Comparison of ENCODE assay signal across 23 cellular contexts in genomic region chr6:21317634-21318033, GRCh38.
DNase-seq lines count a peak whose midpoint lies in the region; ATAC-seq, FAIRE-seq and TF ChIP-seq lines count a peak whose summit lies in the region.
"Had no signal": no experiment of that assay in that cellular context is flagged by ENCODE, and none has a peak within 500 bp of the region (broad histone marks: within the 10 kb centered on the region; RNA-seq: fewer than 3 reads in every experiment).

No MANE protein-coding gene starts in this region.

- 30% methylated on average over 12 of the region's 12 CpGs for WGBS in HepG2 (ENCODE audit: low lambda C conversion rate)
- WGBS in right lobe of liver (ENCODE audit: insufficient coverage, low coverage, low lambda C conversion rate, missing lambda C conversion rate): 38% methylated on average over 11 of the region's 12 CpGs

- H3K4me3 Mint-ChIP-seq in endothelial cell (ENCODE audit: unreplicated experiment): no peak overlapping the region
- H3K4me3 Mint-ChIP-seq: CD4-positive, CD25-positive, alpha-beta regulatory T cell; IgD-negative memory B cell had no signal

- intact Hi-C loops in HepG2 (cut with micrococcal nuclease; ENCODE audit: unreplicated experiment) (no loop called here), right lobe of liver (cut with DNase I) (no loop called here), kidney (cut with DNase I) (no loop called here)

- H3K79me2 ChIP-seq in HepG2 (ENCODE audit: insufficient read depth, low read length): no peaks in the 10 kb centered on the region
- H3K79me2 ChIP-seq in parathyroid adenoma: no peaks in the 10 kb centered on the region

- H3K27me3 ChIP-seq in HepG2 (ENCODE audit: control insufficient read depth in 1 of 2, insufficient read depth in 2 of 2, low read length in 2 of 2) (peaks cover 0 to 5% of the 10 kb centered on the region in 2 experiments; a peak in 3 of 5 replicates), right lobe of liver (no peaks in the 10 kb centered on the region), parathyroid adenoma (ENCODE audit: control insufficient read depth, insufficient read depth, low read length) (no peaks in the 10 kb centered on the region)
- H3K27me3 ChIP-seq: BLaER1, SJSA1 had no signal

- TF ChIP-seq CTCF in HepG2 (CRISPR knock-in tag; IDR thresholded peaks at IDR 0.05): no peak
- no peak for TF ChIP-seq CTCF in right lobe of liver (IDR thresholded peaks at IDR 0.05)
- no peak for TF ChIP-seq CTCF in kidney (IDR thresholded peaks at IDR 0.05; ENCODE audit: borderline replicate concordance, extremely low read depth, insufficient read depth)
- no peak for TF ChIP-seq CTCF in parathyroid adenoma (IDR thresholded peaks at IDR 0.05)
- no peak for TF ChIP-seq CTCF in endothelial cell (IDR thresholded peaks at IDR 0.05; ENCODE audit: unreplicated experiment)

- TF ChIP-seq EP300 in HepG2 (IDR thresholded peaks at IDR 0.05; ENCODE audit: low read depth in 2 of 2, low read length in 2 of 2) (no peak), HepG2 (CRISPR knock-in tag; IDR thresholded peaks at IDR 0.05; ENCODE audit: borderline replicate concordance) (no peak)

- H3K27ac ChIP-seq in HepG2 (ENCODE audit: extremely low read length, insufficient read depth, low read length) (no peak overlapping the region), right lobe of liver (no peak overlapping the region), kidney (ENCODE audit: low read depth in 2 of 2, low read length in 2 of 2) (no peak overlapping the region), parathyroid adenoma (no peak overlapping the region)
- H3K27ac ChIP-seq: BLaER1, KMS-11, SJSA1 had no signal

- no peaks in the 10 kb centered on the region for H3K9me3 Mint-ChIP-seq in endothelial cell (ENCODE audit: unreplicated experiment)

- peaks cover under 1% of the 10 kb centered on the region for H3K27me3 Mint-ChIP-seq in endothelial cell (ENCODE audit: unreplicated experiment)
- H3K27me3 Mint-ChIP-seq: IgD-negative memory B cell had no signal

- CTCF ChIA-PET in HepG2 (lab: Yijun Ruan, JAX; ENCODE audit: low intra/inter-chr PET ratio, low total read pairs): no interaction called here

- TF ChIP-seq POLR2A in HepG2 (IDR thresholded peaks at IDR 0.05; ENCODE audit: insufficient read depth in 1 of 2, low read depth in 2 of 2, low read length in 2 of 2) (no peak), right lobe of liver (IDR thresholded peaks at IDR 0.05) (no peak)

- no peak overlapping the region for H3K27ac Mint-ChIP-seq in endothelial cell (ENCODE audit: unreplicated experiment)
- H3K27ac Mint-ChIP-seq: CD4-positive, CD25-positive, alpha-beta regulatory T cell; IgD-negative memory B cell had no signal

- H2AFZ ChIP-seq in HepG2 (ENCODE audit: low read length) (no peak overlapping the region), parathyroid adenoma (peak overlapping the region; percentile 38)

- H3K4me1 Mint-ChIP-seq in endothelial cell (ENCODE audit: unreplicated experiment): no peaks in the 10 kb centered on the region
- H3K4me1 Mint-ChIP-seq: CD4-positive, CD25-positive, alpha-beta regulatory T cell; IgD-negative memory B cell had no signal

- ATAC-seq in HepG2 (peak; percentile 64), right lobe of liver (no peak), GM18907 (IDR thresholded peaks at IDR 0.05; ENCODE audit: unreplicated experiment) (no peak)

- H3K36me3 Mint-ChIP-seq in endothelial cell (ENCODE audit: low read depth, unreplicated experiment): no peaks in the 10 kb centered on the region
- H3K36me3 Mint-ChIP-seq: CD4-positive, CD25-positive, alpha-beta regulatory T cell had no signal

- H3K4me3 ChIP-seq in HepG2 (replicated peaks in 1 of 3; ENCODE audit: insufficient read depth in 1 of 3, low read depth in 2 of 3, low read length in 3 of 3) (no peak overlapping the region; a peak in 1 of 6 replicates), right lobe of liver (no peak overlapping the region), kidney (ENCODE audit: low read length in 2 of 2) (peak overlapping the region; percentile 33 to 36), parathyroid adenoma (ENCODE audit: low read depth, low read length) (no peak overlapping the region)
- H3K4me3 ChIP-seq: BLaER1, HAP-1, SJSA1 had no signal

- FAIRE-seq in HepG2 (lab: Jason Lieb, UNC) (no peak), kidney (lab: Jason Lieb, UNC) (no peak)
- FAIRE-seq: GM18507 had no signal

- H3K9me3 ChIP-seq in HepG2 (ENCODE audit: low read length) (no peaks in the 10 kb centered on the region), right lobe of liver (no peaks in the 10 kb centered on the region), kidney (ENCODE audit: control insufficient read depth in 1 of 2, low read length in 2 of 2) (no peaks in the 10 kb centered on the region), parathyroid adenoma (ENCODE audit: control insufficient read depth, low read length) (no peaks in the 10 kb centered on the region)
- H3K9me3 ChIP-seq: SJSA1 had no signal

- POLR2A ChIA-PET in HepG2 (lab: Yijun Ruan, JAX): no interaction called here

- H3K4me1 ChIP-seq in HepG2 (ENCODE audit: insufficient read depth, low read length) (peaks cover 14% of the 10 kb centered on the region), right lobe of liver (no peaks in the 10 kb centered on the region), kidney (ENCODE audit: control insufficient read depth in 1 of 2, insufficient read depth in 1 of 2, low read depth in 1 of 2, low read length in 2 of 2) (no peaks in the 10 kb centered on the region), parathyroid adenoma (peaks cover 3% of the 10 kb centered on the region)
- H3K4me1 ChIP-seq: BLaER1, HAP-1, SJSA1 had no signal

- H3K9ac ChIP-seq in HepG2 (ENCODE audit: insufficient read depth, low read depth, low read length) (no peak overlapping the region), kidney (ENCODE audit: low read length in 2 of 2) (no peak overlapping the region), parathyroid adenoma (no peak overlapping the region)
- H3K9ac ChIP-seq: BLaER1, KMS-11 had no signal

- H3K36me3 ChIP-seq in HepG2 (replicated peaks in 1 of 2; ENCODE audit: control insufficient read depth in 1 of 2, insufficient read depth in 2 of 2, low read length in 2 of 2): no peaks in the 10 kb centered on the region
- H3K36me3 ChIP-seq in right lobe of liver: no peaks in the 10 kb centered on the region
- H3K36me3 ChIP-seq in kidney (ENCODE audit: control insufficient read depth in 1 of 2, insufficient read depth in 2 of 2, low read length in 2 of 2): no peaks in the 10 kb centered on the region
- H3K36me3 ChIP-seq in parathyroid adenoma (ENCODE audit: control insufficient read depth, insufficient read depth, low read length): no peaks in the 10 kb centered on the region
- H3K36me3 ChIP-seq: BLaER1, HAP-1, SJSA1 had no signal

- H4K20me1 ChIP-seq in HepG2 (ENCODE audit: insufficient read depth, low read length): no peaks in the 10 kb centered on the region
- H4K20me1 ChIP-seq: BLaER1 had no signal

- BruUV-seq in HepG2 (replicated peaks; lab: Mats Ljungman, UMichigan): no TSS peak

- TF ChIP-seq RAD21 in HepG2 (CRISPR knock-in tag; IDR thresholded peaks at IDR 0.05): no peak

- no peak for DNase-seq in HepG2 (ENCODE audit: low spot score)
- no peak for DNase-seq in right lobe of liver
- DNase-seq in kidney: no peak
- no peak for DNase-seq in OCI-M1 (lab: John Stamatoyannopoulos, UW)
- no peak for DNase-seq in endothelial cell (ENCODE audit: low spot score)
- DNase-seq: 8988T; CD4-positive, CD25-positive, alpha-beta regulatory T cell; GOT3; NCI-H1048; NCI-H1417; NCI-H1694; NCI-H2081; NCI-H526 treated with DMSO at 0.1 percent for 48 hours; Right ventricle myocardium superior; RPMI8226 had no signal

- in situ Hi-C loops in HepG2 (cut with HindIII; ENCODE audit: extremely low pct_ligation_motif_present, low pct_unique_long_range_greater_than_20kb): no loop called here

- H3K4me2 ChIP-seq in HepG2 (ENCODE audit: low read depth, low read length) (peak overlapping the region; percentile 58), parathyroid adenoma (ENCODE audit: low read length) (no peak overlapping the region)
- H3K4me2 ChIP-seq: BLaER1, KMS-11 had no signal

TF ChIP-seq in HepG2, 621 proteins besides CTCF, POLR2A, EP300 and RAD21 (continues in another document):
- no peak for TF ChIP-seq TRIM22 (IDR thresholded peaks at IDR 0.05)
- TF ChIP-seq KAT2B (IDR thresholded peaks at IDR 0.05; ENCODE audit: borderline replicate concordance, low read depth, low read length): no peak
- no peak for TF ChIP-seq GLI4 (CRISPR knock-in tag; IDR thresholded peaks at IDR 0.05; ENCODE audit: borderline replicate concordance)
- no peak for TF ChIP-seq ZNF350 (CRISPR knock-in tag; IDR thresholded peaks at IDR 0.05; ENCODE audit: borderline replicate concordance, low read depth)

Comparison
In these comparisons a context has a peak if more than half of its experiments do, and no peak if none do; other contexts are left out.
1. H3K4me3 ChIP-seq: peak in kidney (2 of 2); none in HepG2 (0 of 3), right lobe of liver (0 of 3) and parathyroid adenoma (single experiment).